In the genomic region with DNA sequence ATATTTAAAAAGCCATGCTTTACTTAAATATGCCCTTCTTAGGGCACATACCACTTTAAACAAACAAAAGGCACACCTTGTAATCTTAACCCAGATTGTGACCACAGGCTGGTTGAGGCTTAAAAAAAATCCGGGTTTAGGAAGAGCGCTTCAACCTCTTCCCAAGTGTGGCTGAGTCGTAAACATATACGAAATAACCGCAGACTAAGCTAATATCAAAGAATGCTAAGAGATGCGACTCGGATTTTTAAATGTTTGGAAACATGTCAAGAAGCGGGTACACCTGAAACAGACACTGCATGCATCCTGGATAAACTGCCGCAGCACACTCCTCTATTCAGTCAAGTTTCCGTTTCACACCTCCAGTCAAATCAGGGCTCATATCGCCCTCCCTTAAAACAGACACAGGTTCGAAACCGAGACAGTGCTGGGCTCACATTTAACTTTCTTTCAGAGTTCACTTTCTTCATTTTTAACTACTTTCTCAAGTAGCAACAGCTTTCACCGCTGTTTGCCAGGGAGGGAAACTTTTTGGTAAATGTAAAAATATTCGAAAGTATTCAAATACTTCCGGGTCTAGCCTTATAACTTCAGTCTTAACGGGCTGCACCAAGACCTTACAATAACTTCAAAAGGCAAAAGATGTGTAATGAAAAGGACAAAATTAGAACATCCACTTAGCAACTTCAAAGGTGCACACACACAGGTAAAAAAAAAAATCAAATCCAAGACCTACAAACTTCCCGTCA, we compare ENCODE assay signal across 8 cellular contexts. TPM values are rescaled to one million over a fixed set of nuclear protein-coding genes. Genes with fewer than 3 reads are reported as not detected.
DNase-seq lines count a peak whose midpoint lies in the region; ATAC-seq and TF ChIP-seq lines count a peak whose summit lies in the region.

No MANE protein-coding gene starts in this region.

- TF ChIP-seq POLR2A in Raji (IDR thresholded peaks at IDR 0.05; ENCODE audit: insufficient read depth, low read depth, low read length) (0 out of 2 replicates have a peak, but pooled peaks have one; percentile 23), tibial nerve (IDR thresholded peaks at IDR 0.05) (no peak)

- TF ChIP-seq CTCF in choroid plexus epithelial cell (conservative IDR thresholded peaks at IDR 0.05; ENCODE audit: low read depth, low read length) = no peak
- no peak for TF ChIP-seq CTCF in tibial nerve (IDR thresholded peaks at IDR 0.05)

- H3K27me3 Mint-ChIP-seq in CD8-positive, alpha-beta memory T cell = no peaks in the 10 kb centered on the region

- TF ChIP-seq EP300 in tibial nerve (IDR thresholded peaks at IDR 0.05) = no peak

- peaks cover 37% of the 10 kb centered on the region for H3K4me1 ChIP-seq in CD8-positive, alpha-beta memory T cell (ENCODE audit: insufficient read depth, low read length)
- H3K4me1 ChIP-seq in muscle layer of colon (ENCODE audit: insufficient read depth, low read length) = peaks cover 40% of the 10 kb centered on the region
- H3K4me1 ChIP-seq in tibial nerve = peaks cover 0 to 51% (median 14%) of the 10 kb centered on the region in 4 donors

- no peaks in the 10 kb centered on the region for H3K9me3 Mint-ChIP-seq in CD8-positive, alpha-beta memory T cell

- H3K27ac ChIP-seq in CD8-positive, alpha-beta memory T cell (ENCODE audit: low read depth, low read length) = peak overlapping the region; percentile 86
- peak overlapping the region; percentile 90 for H3K27ac ChIP-seq in muscle layer of colon (ENCODE audit: low read depth, low read length)
- H3K27ac ChIP-seq in tibial nerve = peak overlapping the region; percentile 98 to 99 (median 99)

- WGBS in tibial nerve, 2 donors = 4 to 7% methylated on average over 18 of the region's 18 CpGs

- peak overlapping the region; percentile 88 to 98 (median 94) for H3K4me3 Mint-ChIP-seq in CD8-positive, alpha-beta memory T cell

- peaks cover 57 to 65% (median 63%) of the 10 kb centered on the region in 3 donors for H3K4me1 Mint-ChIP-seq in CD8-positive, alpha-beta memory T cell

- peak overlapping the region; percentile 58 for H3K4me3 ChIP-seq in CD8-positive, alpha-beta memory T cell (ENCODE audit: low read length)
- H3K4me3 ChIP-seq in choroid plexus epithelial cell (ENCODE audit: low read depth, low read length) = peak overlapping the region; percentile 91
- peak overlapping the region; percentile 72 to 96 for H3K4me3 ChIP-seq in muscle layer of colon (ENCODE audit: low read depth in 1 of 2, low read length in 2 of 2)
- peak overlapping the region; percentile 87 to 94 (median 88) for H3K4me3 ChIP-seq in tibial nerve

- peak in 4 of 5 donors; percentile 24 to 60 (median 54) for DNase-seq in CD8-positive, alpha-beta memory T cell
- peak; percentile 56 for DNase-seq in GM19238 (ENCODE audit: insufficient read length, low spot score)
- DNase-seq in choroid plexus epithelial cell (ENCODE audit: low read depth) = peak; percentile 29
- DNase-seq in tibial nerve (ENCODE audit: low spot score in 2 of 2) = no peak
- no peak for DNase-seq in anterior cingulate cortex (lab: John Stamatoyannopoulos, UW)

- H3K9ac ChIP-seq in muscle layer of colon (ENCODE audit: low read length) = peak overlapping the region; percentile 68

- H3K27ac Mint-ChIP-seq in CD8-positive, alpha-beta memory T cell = peak overlapping the region; percentile 79 to 99 (median 94)

- H3K36me3 Mint-ChIP-seq in CD8-positive, alpha-beta memory T cell = peaks cover 0 to 44% (median 6%) of the 10 kb centered on the region in 3 donors

- CTCF ChIA-PET in CD8-positive, alpha-beta memory T cell (lab: Charles Lee) = interaction anchor here (0.6 kb wide), 1 partner anchor 335 kb away, joined by 3 read pairs; no protein-coding TSS in a partner anchor

- POLR2A ChIA-PET in CD8-positive, alpha-beta memory T cell (lab: Charles Lee) = no interaction called here

- no peaks in the 10 kb centered on the region for H3K9me3 ChIP-seq in CD8-positive, alpha-beta memory T cell (ENCODE audit: low read length)
- no peaks in the 10 kb centered on the region for H3K9me3 ChIP-seq in muscle layer of colon (ENCODE audit: low read length)
- H3K9me3 ChIP-seq in tibial nerve = no peaks in the 10 kb centered on the region

- no peaks in the 10 kb centered on the region for H3K27me3 ChIP-seq in CD8-positive, alpha-beta memory T cell (ENCODE audit: insufficient read depth, low read length, poor library complexity, severe bottlenecking)
- H3K27me3 ChIP-seq in muscle layer of colon (ENCODE audit: control insufficient read depth in 1 of 2, insufficient read depth in 2 of 2, low read length in 2 of 2) (no peaks in the 10 kb centered on the region), tibial nerve (no peaks in the 10 kb centered on the region)

- peak; percentile 65 for ATAC-seq in HG03196 (IDR thresholded peaks at IDR 0.05; ENCODE audit: unreplicated experiment)

- peaks cover under 1% of the 10 kb centered on the region for H3K36me3 ChIP-seq in CD8-positive, alpha-beta memory T cell (ENCODE audit: insufficient read depth, low read length)
- H3K36me3 ChIP-seq in muscle layer of colon (ENCODE audit: insufficient read depth, low read length) (peaks cover 4% of the 10 kb centered on the region), tibial nerve (no peaks in the 10 kb centered on the region)

RNA-seq across cellular contexts. Expression of gene DEK, which starts 1.3 kb away (rescaled TPM):
- 100 to 1,000 TPM; 174 to 181 TPM for total RNA-seq in CD8-positive, alpha-beta memory T cell
- 90.3 TPM for polyA plus RNA-seq in CD8-positive, alpha-beta memory T cell
- 100 to 1,000 TPM; 112 to 147 (median 123) TPM for total RNA-seq in tibial nerve

Comparison
In these comparisons a context has a peak if more than half of its experiments do, and no peak if none do; other contexts are left out.
1. DNase-seq: peak in CD8-positive, alpha-beta memory T cell (4 of 5), GM19238 (single experiment) and choroid plexus epithelial cell (single experiment); none in tibial nerve (0 of 2) and anterior cingulate cortex (0 of 58).
2. Peak in every context shown above with its lines, with median percentiles within 50 percentile points of each other: H3K27ac ChIP-seq and H3K4me3 ChIP-seq.